7 cellular contexts compared by ENCODE assay signal in genomic region chr19:30673336-30673735, GRCh38.
"Had no signal": no experiment of that assay in that cellular context is flagged by ENCODE, and none has a peak within 500 bp of the region (broad histone marks: within the 10 kb centered on the region; RNA-seq: fewer than 3 reads in every experiment).

No MANE protein-coding gene starts in this region.

- ATAC-seq: GM23338, HCT116, K562 had no signal

- H3K4me3 ChIP-seq: GM23338, K562 had no signal

- H3K27ac Mint-ChIP-seq: GM23338, H9, HFFc6 had no signal

- H3K9me3 Mint-ChIP-seq: GM23338, H9, HFFc6 had no signal

- DNase-seq: H9, HFFc6, IMR-90, KG1 had no signal

- H3K4me3 Mint-ChIP-seq: GM23338, H9, HFFc6 had no signal
